Comparison of ENCODE assay signal across 25 cellular contexts in the genomic region with DNA sequence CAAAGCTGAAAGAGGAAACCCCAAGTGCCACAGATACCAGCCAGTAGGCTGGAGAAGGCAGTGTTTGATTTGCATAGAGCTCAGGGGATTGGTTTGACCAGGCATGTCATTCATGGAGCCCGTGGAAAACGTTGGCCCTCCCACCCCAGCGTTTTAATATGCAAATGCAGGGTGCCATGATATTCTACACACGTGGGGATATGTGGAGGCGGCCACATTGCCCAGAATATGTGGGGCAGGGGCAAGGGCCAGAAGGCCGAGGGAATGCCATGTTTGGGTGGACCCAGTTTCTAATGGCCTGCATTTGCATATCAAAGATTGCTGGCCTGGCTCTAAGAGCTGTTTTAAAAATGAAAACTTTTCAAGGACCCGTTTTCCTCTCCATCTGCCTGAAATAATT.
"Had no signal": no experiment of that assay in that cellular context is flagged by ENCODE, and none has a peak within 500 bp of the region (broad histone marks: within the 10 kb centered on the region; RNA-seq: fewer than 3 reads in every experiment).

No MANE protein-coding gene starts in this region.

- H3K27ac Mint-ChIP-seq: IgD-negative memory B cell had no signal

- H3K4me2 ChIP-seq: KMS-11 had no signal

- H3K27me3 Mint-ChIP-seq: IgD-negative memory B cell had no signal

- DNase-seq: Kasumi-1, MV-4-11, NCI-H1092, NCI-H1105 treated with DMSO at 0.1 percent for 48 hours, NCI-H1417 treated with DMSO at 0.1 percent for 48 hours, NCI-H146, NCI-H1694 treated with DMSO at 0.1 percent for 48 hours, NCI-H1930, NCI-H2081, NCI-H2107, NCI-H2171 treated with DMSO at 0.1 percent for 48 hours, NCI-H226, NCI-H446, NCI-H510A, NCI-H524 treated with DMSO at 0.1 percent for 48 hours, NCI-H69, NCI-H774, PC-3, SHP77 treated with DMSO at 0.1 percent for 48 hours had no signal

- H3K9ac ChIP-seq: KMS-11 had no signal

- H3K27me3 ChIP-seq: SJSA1 had no signal

- H3K4me3 ChIP-seq: K562, SJSA1, SK-N-MC had no signal

- H3K36me3 ChIP-seq: SJSA1 had no signal

- H3K36me3 Mint-ChIP-seq: IgD-negative memory B cell had no signal

- H3K27ac ChIP-seq: HL-60, KMS-11, SJSA1, SK-N-MC had no signal

- H3K4me1 ChIP-seq: SJSA1 had no signal

- H3K9me3 ChIP-seq: SJSA1 had no signal

- H3K4me1 Mint-ChIP-seq: IgD-negative memory B cell had no signal
